In genomic region chr19:1470864-1471513, GRCh38 we compare ENCODE assay signal across 1 cellular context.
A peak's percentile ranks its signal among the peaks of the same experiment; 100 is the strongest.
TF ChIP-seq lines count a peak whose summit lies in the region.

No MANE protein-coding gene starts in this region.

TF ChIP-seq in HepG2, 621 proteins besides CTCF, POLR2A, EP300 and RAD21 (continued from another document and continues in another):
- TF ChIP-seq ZHX2 (IDR thresholded peaks at IDR 0.05; ENCODE audit: low read depth) (no peak), ZHX2 (CRISPR knock-in tag; IDR thresholded peaks at IDR 0.05; ENCODE audit: borderline replicate concordance) (no peak), CREB1 (IDR thresholded peaks at IDR 0.05) (no peak), CREB1 (CRISPR knock-in tag; IDR thresholded peaks at IDR 0.05) (no peak), PPARG (CRISPR knock-in tag; conservative IDR thresholded peaks at IDR 0.05) (no peak), FOXA1 (IDR thresholded peaks at IDR 0.05) (no peak), FOXA1 (CRISPR knock-in tag; IDR thresholded peaks at IDR 0.05) (no peak), YEATS4 (CRISPR knock-in tag; IDR thresholded peaks at IDR 0.05; ENCODE audit: borderline replicate concordance) (no peak), TBL1XR1 (IDR thresholded peaks at IDR 0.05; ENCODE audit: borderline replicate concordance, low read length, partially characterized antibody) (no peak), FOXM1 (CRISPR knock-in tag; IDR thresholded peaks at IDR 0.05) (no peak), ZFAT (CRISPR knock-in tag; conservative IDR thresholded peaks at IDR 0.05) (no peak), ZNF616 (CRISPR knock-in tag; IDR thresholded peaks at IDR 0.05; ENCODE audit: low read depth) (no peak), GTF3A (CRISPR knock-in tag; conservative IDR thresholded peaks at IDR 0.05) (no peak), KIAA2018 (CRISPR knock-in tag; IDR thresholded peaks at IDR 0.05; ENCODE audit: borderline replicate concordance) (no peak), ZNF292 (CRISPR knock-in tag; IDR thresholded peaks at IDR 0.05; ENCODE audit: borderline replicate concordance, low read depth) (no peak), BCL6 (CRISPR knock-in tag; IDR thresholded peaks at IDR 0.05) (no peak), POLR2G (IDR thresholded peaks at IDR 0.05; ENCODE audit: low read depth, low read length) (peak; percentile 30; the same call in 1 of the 2 replicates), SCMH1 (CRISPR knock-in tag; IDR thresholded peaks at IDR 0.05; ENCODE audit: borderline replicate concordance) (no peak), ZNF296 (CRISPR knock-in tag; conservative IDR thresholded peaks at IDR 0.05) (no peak), ZNF740 (CRISPR knock-in tag; IDR thresholded peaks at IDR 0.05) (no peak), NR3C1 (CRISPR knock-in tag; IDR thresholded peaks at IDR 0.05) (no peak), ZNF484 (CRISPR knock-in tag; IDR thresholded peaks at IDR 0.05; ENCODE audit: borderline replicate concordance, low read depth) (no peak), MXI1 (IDR thresholded peaks at IDR 0.05; ENCODE audit: borderline replicate concordance, low read depth, low read length) (no peak), PHF20 (CRISPR knock-in tag; IDR thresholded peaks at IDR 0.05) (no peak), ATF1 (CRISPR knock-in tag; IDR thresholded peaks at IDR 0.05) (no peak), ZBED4 (CRISPR knock-in tag; IDR thresholded peaks at IDR 0.05; ENCODE audit: borderline replicate concordance) (no peak), ZNF331 (CRISPR knock-in tag; IDR thresholded peaks at IDR 0.05) (no peak), SPEN (CRISPR knock-in tag; IDR thresholded peaks at IDR 0.05; ENCODE audit: low read depth) (no peak), MTA1 (CRISPR knock-in tag; IDR thresholded peaks at IDR 0.05; ENCODE audit: borderline replicate concordance) (peak; percentile 19; the same call in 1 of the 2 replicates), LCORL (IDR thresholded peaks at IDR 0.05) (no peak), LCORL (CRISPR knock-in tag; IDR thresholded peaks at IDR 0.05) (no peak), STAT5B (CRISPR knock-in tag; IDR thresholded peaks at IDR 0.05) (no peak), ZNF143 (CRISPR knock-in tag; IDR thresholded peaks at IDR 0.05) (no peak), REST (IDR thresholded peaks at IDR 0.05; ENCODE audit: borderline replicate concordance in 1 of 2, low read depth in 1 of 2, low read length in 2 of 2) (no peak), RBM39 (IDR thresholded peaks at IDR 0.05; ENCODE audit: low read depth, low read length, poor library complexity, severe bottlenecking) (peak; percentile 57), TFAP4 (IDR thresholded peaks at IDR 0.05; ENCODE audit: borderline replicate concordance, low read depth) (no peak), MYC (CRISPR knock-in tag; IDR thresholded peaks at IDR 0.05; ENCODE audit: borderline replicate concordance) (no peak), GFI1 (CRISPR knock-in tag; IDR thresholded peaks at IDR 0.05; ENCODE audit: borderline replicate concordance) (no peak)
